ENCODE assay signal across 1 cellular context in the genomic region with DNA sequence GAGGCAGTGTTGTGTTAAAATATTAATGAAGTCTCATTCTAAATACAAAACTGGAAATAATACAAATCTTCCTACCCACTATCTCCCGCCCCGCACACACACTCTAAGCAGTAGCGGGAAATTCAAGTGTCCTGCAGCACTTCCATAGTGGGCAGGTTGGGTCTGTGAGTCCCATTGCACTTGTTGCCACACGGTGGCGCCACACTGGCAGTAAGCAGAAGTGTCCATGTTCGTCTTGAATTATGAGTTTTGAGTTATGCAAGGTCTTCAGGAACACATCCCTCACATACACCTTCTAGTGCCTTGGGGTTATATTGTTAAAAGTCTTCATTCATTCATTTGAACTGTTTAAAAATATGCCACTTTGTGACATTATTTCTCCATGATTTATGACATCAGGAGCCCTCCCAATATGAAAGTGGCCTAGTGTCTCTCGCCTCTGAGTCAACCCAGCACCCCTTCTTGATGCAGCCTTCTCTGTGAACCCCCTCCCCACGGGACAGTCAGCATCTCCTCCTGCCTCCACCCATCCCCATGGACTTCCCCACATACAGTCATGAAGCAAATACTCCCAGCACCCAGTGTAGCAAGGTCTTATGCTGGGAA.
TF ChIP-seq lines count a peak whose summit lies in the region.

No MANE protein-coding gene starts in this region.

TF ChIP-seq in GM12878, 131 proteins besides CTCF, POLR2A, EP300 and RAD21:
- TF ChIP-seq SPI1 (IDR thresholded peaks at IDR 0.05; ENCODE audit: borderline replicate concordance, insufficient read depth, low read depth, low read length), result peak; percentile 29; the same call in 1 of the 2 replicates
- peak; percentile 75 for TF ChIP-seq YY1 (IDR thresholded peaks at IDR 0.05; ENCODE audit: low read depth, low read length)
- peak; percentile 87 for TF ChIP-seq SMC3 (IDR thresholded peaks at IDR 0.05; ENCODE audit: borderline replicate concordance, low read length)
- TF ChIP-seq EGR1 (IDR thresholded peaks at IDR 0.05; ENCODE audit: borderline replicate concordance in 1 of 2, low read depth in 2 of 2, low read length in 2 of 2), result no peak
